In the genomic region with DNA sequence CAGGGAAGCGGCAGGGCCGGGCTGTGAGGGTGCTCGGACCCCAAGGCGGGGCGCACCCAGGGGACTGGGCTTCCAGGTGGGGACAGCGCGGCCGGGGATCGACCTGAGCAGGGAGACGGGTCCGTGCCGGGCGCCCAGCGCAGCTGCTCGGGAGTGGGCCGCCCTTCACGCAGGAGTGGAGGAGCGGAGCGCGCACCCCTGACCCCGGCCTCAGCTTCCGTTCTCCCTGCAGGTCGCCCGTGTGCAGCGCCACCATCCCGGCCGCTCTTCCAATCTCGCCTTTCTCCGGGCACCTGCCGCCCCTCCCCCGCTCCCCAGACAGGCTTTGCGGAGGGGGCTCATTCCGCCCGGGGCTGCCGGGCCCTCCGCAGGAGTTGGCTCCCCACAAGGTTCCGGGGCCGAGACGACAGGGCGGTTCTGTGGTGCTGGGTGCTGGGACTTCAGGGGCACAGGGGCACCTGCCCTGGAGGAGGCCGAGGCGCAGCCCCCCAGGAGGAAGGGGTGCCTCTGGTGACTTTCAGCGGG, we compare ENCODE assay signal across 8 cellular contexts. TPM values are rescaled to one million over a fixed set of nuclear protein-coding genes. Genes with fewer than 3 reads are reported as not detected.
DNase-seq lines count a peak whose midpoint lies in the region; ATAC-seq and TF ChIP-seq lines count a peak whose summit lies in the region.
"Not testable (repeated sequence)": the region's sequence is repeated elsewhere in the genome, so short reads cannot be mapped to it uniquely, and the experiment has no call there.

No MANE protein-coding gene starts in this region.

- not testable (repeated sequence) for H3K9me3 Mint-ChIP-seq in IgD-negative memory B cell

- not testable (repeated sequence) for H3K9me3 ChIP-seq in ES-I3 (ENCODE audit: control insufficient read depth, insufficient read depth, low read length); HCT116 (ENCODE audit: control insufficient read depth in 1 of 2, insufficient read depth in 1 of 2, low read depth in 1 of 2, low read length in 2 of 2); WERI-Rb-1 (ENCODE audit: severe bottlenecking); mammary epithelial cell (replicated peaks; ENCODE audit: insufficient read depth, low read length); iPS DF 6.9 (ENCODE audit: control insufficient read depth, insufficient read depth, low read length); tibial artery
- H3K9me3 ChIP-seq in neuronal stem cell (replicated peaks in 1 of 2; ENCODE audit: control insufficient read depth in 2 of 2, insufficient read depth in 1 of 2, low read depth in 1 of 2, low read length in 2 of 2), result peaks cover 7 to 17% of the 10 kb centered on the region in 2 donors

- not testable (repeated sequence) for H3K36me3 Mint-ChIP-seq in IgD-negative memory B cell

- not testable (repeated sequence) for TF ChIP-seq RAD21 in HCT116 (IDR thresholded peaks at IDR 0.05; ENCODE audit: low read depth)

- H4K91ac ChIP-seq in neuronal stem cell (ENCODE audit: low read depth, low read length, poor library complexity), result not testable (repeated sequence)

- in situ Hi-C loops in mammary epithelial cell (cut with MboI; ENCODE audit: low sequenced_read_pairs in 2 of 2), result loop anchor here in 1 of 2 donors (10.0 kb wide), 1 partner anchor 90 kb away; the partner anchor contains the start of gene TPPP

- intact Hi-C loops in HCT116 (cut with micrococcal nuclease); tibial artery (cut with DNase I; ENCODE audit: low total_unique reads): not testable (repeated sequence)
- intact Hi-C loops in mammary epithelial cell (cut with micrococcal nuclease), result loop anchor here (2.0 kb wide), 1 partner anchor 92 kb away; the partner anchor contains the start of gene TPPP

- H4K8ac ChIP-seq in neuronal stem cell (ENCODE audit: low read depth, low read length), result not testable (repeated sequence)

- H3K27me3 ChIP-seq in HCT116 (ENCODE audit: insufficient read depth, low read length); mammary epithelial cell (ENCODE audit: insufficient read depth, low read length); iPS DF 6.9 (ENCODE audit: control insufficient read depth, insufficient read depth, low read length); tibial artery: not testable (repeated sequence)
- H3K27me3 ChIP-seq in WERI-Rb-1 (ENCODE audit: insufficient read depth, low read depth, severe bottlenecking), result peaks cover 17% of the 10 kb centered on the region
- H3K27me3 ChIP-seq in neuronal stem cell (ENCODE audit: control insufficient read depth in 3 of 3, insufficient read depth in 3 of 3, low read depth in 1 of 3, low read length in 3 of 3), result peaks cover 0 to 17% (median 6%) of the 10 kb centered on the region in 3 experiments

- not testable (repeated sequence) for H3K79me2 ChIP-seq in HCT116 (ENCODE audit: insufficient read depth, low read length); mammary epithelial cell (ENCODE audit: insufficient read depth, low read length)

- peak overlapping the region; percentile 48 to 66 for H3K4me3 ChIP-seq in HCT116 (replicated peaks in 1 of 2; ENCODE audit: low read depth in 1 of 2, low read length in 2 of 2)
- peak overlapping the region; percentile 44 for H3K4me3 ChIP-seq in WERI-Rb-1 (ENCODE audit: low read depth, low read length)
- peak overlapping the region; percentile 48 to 58 (median 57) for H3K4me3 ChIP-seq in mammary epithelial cell (replicated peaks in 1 of 3; ENCODE audit: insufficient read depth in 1 of 3, low read depth in 2 of 3, low read length in 3 of 3)
- H3K4me3 ChIP-seq in iPS DF 6.9 (ENCODE audit: low read length), result peak overlapping the region; percentile 21; the same call in 1 of the 2 replicates
- H3K4me3 ChIP-seq in neuronal stem cell (ENCODE audit: low read length in 2 of 2), result peak overlapping the region; percentile 72 to 86
- peak overlapping the region; percentile 58 to 71 for H3K4me3 ChIP-seq in tibial artery

- DNase-seq in HCT116 (ENCODE audit: low read depth, low spot score); WERI-Rb-1; mammary epithelial cell; iPS DF 6.9 (ENCODE audit: low read depth, low spot score); neuronal stem cell (ENCODE audit: low spot score): not testable (repeated sequence)
- DNase-seq in tibial artery, result peak in 1 of 2 donors; percentile 69

- peak overlapping the region; percentile 97 for H3K14ac ChIP-seq in neuronal stem cell (ENCODE audit: low read length)

- POLR2A ChIA-PET in HCT116 (lab: Charles Lee), result not testable (repeated sequence)

- H2AK5ac ChIP-seq in neuronal stem cell (ENCODE audit: low read depth, low read length), result not testable (repeated sequence)

- H2BK12ac ChIP-seq in neuronal stem cell (ENCODE audit: low read length), result not testable (repeated sequence)

- peak overlapping the region in 3 of 4 donors; percentile 35 to 86 (median 67) for H3K4me3 Mint-ChIP-seq in IgD-negative memory B cell

- peak overlapping the region; percentile 81 for H2BK15ac ChIP-seq in neuronal stem cell (ENCODE audit: low read length)

- peak overlapping the region; percentile 88 for H3K18ac ChIP-seq in neuronal stem cell (ENCODE audit: low read length)

- not testable (repeated sequence) for H2BK120ac ChIP-seq in neuronal stem cell (ENCODE audit: low read depth, low read length)

- RAD21 ChIA-PET in HCT116 (lab: Charles Lee; ENCODE audit: low non-redundant PET in 1 of 2, low total read pairs in 2 of 2, uncharacterized antibody in 2 of 2, unreplicated experiment in 2 of 2), result not testable (repeated sequence)

- H3K79me1 ChIP-seq in neuronal stem cell (ENCODE audit: low read depth, low read length), result not testable (repeated sequence)

- peak; percentile 42 for ATAC-seq in HCT116

- H3K27me3 Mint-ChIP-seq in IgD-negative memory B cell, result not testable (repeated sequence)

- not testable (repeated sequence) for H3K4ac ChIP-seq in neuronal stem cell (ENCODE audit: low read length)

- BruUV-seq in HCT116 (replicated peaks; lab: Mats Ljungman, UMichigan); mammary epithelial cell (replicated peaks; lab: Mats Ljungman, UMichigan): not testable (repeated sequence)

- H3K4me1 Mint-ChIP-seq in IgD-negative memory B cell, result not testable (repeated sequence)

- H3K4me2 ChIP-seq in HCT116 (ENCODE audit: low read length) (peak overlapping the region; percentile 78), mammary epithelial cell (ENCODE audit: insufficient read depth, low read depth, low read length) (peak overlapping the region; percentile 92), neuronal stem cell (ENCODE audit: insufficient read depth, low read length, poor library complexity, severe bottlenecking) (peak overlapping the region; percentile 100)

- peak overlapping the region; percentile 7 for H2BK5ac ChIP-seq in neuronal stem cell (ENCODE audit: low read length)

- TF ChIP-seq CTCF in HCT116 (IDR thresholded peaks at IDR 0.05 in 2 of 3, conservative IDR thresholded peaks at IDR 0.05 in 1 of 3; ENCODE audit: borderline replicate concordance in 1 of 3, insufficient read depth in 1 of 3, low read depth in 2 of 3, low read length in 2 of 3); WERI-Rb-1 (IDR thresholded peaks at IDR 0.05; ENCODE audit: low read depth, low read length); mammary epithelial cell (conservative IDR thresholded peaks at IDR 0.05 in 1 of 2, IDR thresholded peaks at IDR 0.05 in 1 of 2; ENCODE audit: extremely low read depth in 1 of 2, insufficient read depth in 1 of 2, low read depth in 1 of 2, low read length in 2 of 2); tibial artery (IDR thresholded peaks at IDR 0.05): not testable (repeated sequence)

- H2AFZ ChIP-seq in HCT116 (ENCODE audit: low read depth, low read length, poor library complexity, severe bottlenecking), result not testable (repeated sequence)
- H2AFZ ChIP-seq in mammary epithelial cell (ENCODE audit: low read depth, low read length) (peak overlapping the region; percentile 92), neuronal stem cell (ENCODE audit: low read length) (peak overlapping the region; percentile 96)

- WGBS in mammary epithelial cell (ENCODE audit: low coverage, missing lambda C conversion rate), result 3% methylated on average over 8 of the region's 43 CpGs
- WGBS in iPS DF 6.9 (ENCODE audit: insufficient coverage, insufficient read length), result no CpG with 5 or more reads among the region's 43 CpGs
- WGBS in neuronal stem cell (ENCODE audit: extremely low coverage in 2 of 2, insufficient read length in 2 of 2, insufficient replicate concordance in 1 of 2), 2 donors, result no CpG with 5 or more reads among the region's 43 CpGs

- dilution Hi-C loops in mammary epithelial cell (cut with HindIII; ENCODE audit: low sequenced_read_pairs), result not testable (repeated sequence)

- not testable (repeated sequence) for H3K27ac Mint-ChIP-seq in IgD-negative memory B cell

- H3K4me1 ChIP-seq in ES-I3 (ENCODE audit: insufficient read depth, low read length); mammary epithelial cell (ENCODE audit: insufficient read depth, low read length); iPS DF 6.9 (ENCODE audit: control insufficient read depth, insufficient read depth, low read length); neuronal stem cell (ENCODE audit: control insufficient read depth in 2 of 2, insufficient read depth in 1 of 2, low read depth in 1 of 2, low read length in 2 of 2): not testable (repeated sequence)
- H3K4me1 ChIP-seq in HCT116 (ENCODE audit: control insufficient read depth in 1 of 2, insufficient read depth in 2 of 2, low read length in 2 of 2), result peaks cover 0 to 13% of the 10 kb centered on the region in 2 experiments; a peak in 1 of 4 replicates
- H3K4me1 ChIP-seq in tibial artery, result peaks cover 0 to 28% (median 16%) of the 10 kb centered on the region in 4 donors

- not testable (repeated sequence) for H3K36me3 ChIP-seq in ES-I3 (ENCODE audit: insufficient read depth, low read length); HCT116 (ENCODE audit: control insufficient read depth in 1 of 2, insufficient read depth in 2 of 2, low read length in 2 of 2); WERI-Rb-1; mammary epithelial cell (ENCODE audit: insufficient read depth, low read length); iPS DF 6.9 (ENCODE audit: control insufficient read depth, insufficient read depth, low read length); neuronal stem cell (replicated peaks in 1 of 2; ENCODE audit: control insufficient read depth in 2 of 2, insufficient read depth in 2 of 2, low read length in 2 of 2); tibial artery

- CTCF ChIA-PET in HCT116 (lab: Charles Lee); mammary epithelial cell (lab: Charles Lee; ENCODE audit: low non-redundant PET): not testable (repeated sequence)

- H4K20me1 ChIP-seq in HCT116 (ENCODE audit: insufficient read depth); mammary epithelial cell (ENCODE audit: insufficient read depth, low read length): not testable (repeated sequence)

- peak overlapping the region; percentile 43; the same call in 1 of the 2 replicates for H3K27ac ChIP-seq in HCT116 (ENCODE audit: low read depth, low read length)
- H3K27ac ChIP-seq in WERI-Rb-1; mammary epithelial cell (ENCODE audit: insufficient read depth, low read depth, low read length); iPS DF 6.9 (ENCODE audit: low read length); neuronal stem cell (replicated peaks; ENCODE audit: low read length): not testable (repeated sequence)
- peak overlapping the region in 1 of 2 donors; percentile 5 for H3K27ac ChIP-seq in tibial artery

- TF ChIP-seq POLR2A in HCT116 (IDR thresholded peaks at IDR 0.05; ENCODE audit: borderline replicate concordance, extremely low read depth, insufficient read depth, insufficient read length), result not testable (repeated sequence)

- H3K9ac ChIP-seq in ES-I3 (ENCODE audit: low read depth, low read length) (peak overlapping the region; percentile 34; the same call in 1 of the 2 replicates), HCT116 (ENCODE audit: low read length) (peak overlapping the region; percentile 59), neuronal stem cell (ENCODE audit: low read depth, low read length, poor library complexity) (peak overlapping the region; percentile 96)
- H3K9ac ChIP-seq in mammary epithelial cell (ENCODE audit: insufficient read depth, low read length), result not testable (repeated sequence)

- H3K9me2 ChIP-seq in HCT116 (ENCODE audit: insufficient read depth), result not testable (repeated sequence)

- H3K23ac ChIP-seq in neuronal stem cell (ENCODE audit: low read depth, low read length, poor library complexity), result not testable (repeated sequence)

RNA-seq across cellular contexts. Expression of gene ZDHHC11B, which starts 0.7 kb away (rescaled TPM):
- total RNA-seq in HCT116 (2021; ENCODE audit: unreplicated experiment) (3.8 TPM), mammary epithelial cell (under 1 TPM in 1 of 2 donors, not detected in 1; 0.12 TPM)
- 2.3 and 3.2 TPM in 2 replicates for polyA plus RNA-seq in HCT116 (2012)
- polyA plus RNA-seq in IgD-negative memory B cell (not detected), mammary epithelial cell (0.10 TPM)
- polyA minus RNA-seq in mammary epithelial cell, result not detected
- 2.4 TPM for polyA plus RNA-seq in neuronal stem cell (2013, experiment 1 of 2)
- polyA plus RNA-seq in neuronal stem cell (2013, experiment 2 of 2), result 2.2 TPM

Comparison
In these comparisons a context has a peak if more than half of its experiments do, and no peak if none do; other contexts are left out.
1. H3K4me3 ChIP-seq: peak in every context shown above with its lines; median percentile 79 in neuronal stem cell; 64 in tibial artery; 57 in HCT116; 57 in mammary epithelial cell; 44 in WERI-Rb-1; 21 in iPS DF 6.9.